1 cellular context compared by ENCODE assay signal in the genomic region with DNA sequence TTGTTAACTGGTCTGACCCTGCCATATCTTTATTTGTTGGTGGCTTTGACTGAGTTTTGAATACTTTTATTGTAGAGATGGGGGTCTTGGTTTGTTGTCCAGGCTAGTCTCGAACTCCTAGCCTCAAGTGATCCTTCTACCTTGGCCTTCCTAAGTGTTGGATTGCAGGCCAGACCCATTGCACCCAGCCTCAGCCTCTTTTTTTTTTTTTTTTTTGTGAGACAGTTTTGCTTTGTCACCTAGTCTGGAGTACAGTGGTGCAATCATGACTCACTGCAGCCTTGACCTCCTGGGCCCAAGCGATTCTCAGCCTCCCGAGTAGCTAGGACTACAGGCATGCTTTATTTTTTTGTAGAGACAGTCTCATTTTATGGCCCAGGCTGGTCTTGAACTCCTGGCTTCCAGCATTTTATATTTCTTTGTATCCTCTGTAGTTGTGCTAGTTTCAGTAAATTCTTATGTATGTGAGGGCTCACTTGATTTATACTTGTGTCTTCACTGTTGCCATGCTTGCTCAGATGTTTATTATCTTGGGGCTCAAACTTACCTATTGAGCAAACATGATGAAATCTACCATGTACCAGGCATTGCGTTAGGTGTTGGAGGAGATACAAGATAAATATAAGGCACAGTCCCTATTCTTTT.
TF ChIP-seq lines count a peak whose summit lies in the region.

No MANE protein-coding gene starts in this region.

TF ChIP-seq in K562, 482 proteins besides CTCF, POLR2A, EP300 and RAD21 (continued from another document):
- TF ChIP-seq, protein P1, sequence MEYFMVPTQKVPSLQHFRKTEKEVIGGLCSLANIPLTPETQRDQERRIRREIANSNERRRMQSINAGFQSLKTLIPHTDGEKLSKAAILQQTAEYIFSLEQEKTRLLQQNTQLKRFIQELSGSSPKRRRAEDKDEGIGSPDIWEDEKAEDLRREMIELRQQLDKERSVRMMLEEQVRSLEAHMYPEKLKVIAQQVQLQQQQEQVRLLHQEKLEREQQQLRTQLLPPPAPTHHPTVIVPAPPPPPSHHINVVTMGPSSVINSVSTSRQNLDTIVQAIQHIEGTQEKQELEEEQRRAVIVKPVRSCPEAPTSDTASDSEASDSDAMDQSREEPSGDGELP (CRISPR knock-in tag; IDR thresholded peaks at IDR 0.05; ENCODE audit: borderline replicate concordance), result no peak; the same call in 1 of the 2 replicates
- TF ChIP-seq, protein P2, sequence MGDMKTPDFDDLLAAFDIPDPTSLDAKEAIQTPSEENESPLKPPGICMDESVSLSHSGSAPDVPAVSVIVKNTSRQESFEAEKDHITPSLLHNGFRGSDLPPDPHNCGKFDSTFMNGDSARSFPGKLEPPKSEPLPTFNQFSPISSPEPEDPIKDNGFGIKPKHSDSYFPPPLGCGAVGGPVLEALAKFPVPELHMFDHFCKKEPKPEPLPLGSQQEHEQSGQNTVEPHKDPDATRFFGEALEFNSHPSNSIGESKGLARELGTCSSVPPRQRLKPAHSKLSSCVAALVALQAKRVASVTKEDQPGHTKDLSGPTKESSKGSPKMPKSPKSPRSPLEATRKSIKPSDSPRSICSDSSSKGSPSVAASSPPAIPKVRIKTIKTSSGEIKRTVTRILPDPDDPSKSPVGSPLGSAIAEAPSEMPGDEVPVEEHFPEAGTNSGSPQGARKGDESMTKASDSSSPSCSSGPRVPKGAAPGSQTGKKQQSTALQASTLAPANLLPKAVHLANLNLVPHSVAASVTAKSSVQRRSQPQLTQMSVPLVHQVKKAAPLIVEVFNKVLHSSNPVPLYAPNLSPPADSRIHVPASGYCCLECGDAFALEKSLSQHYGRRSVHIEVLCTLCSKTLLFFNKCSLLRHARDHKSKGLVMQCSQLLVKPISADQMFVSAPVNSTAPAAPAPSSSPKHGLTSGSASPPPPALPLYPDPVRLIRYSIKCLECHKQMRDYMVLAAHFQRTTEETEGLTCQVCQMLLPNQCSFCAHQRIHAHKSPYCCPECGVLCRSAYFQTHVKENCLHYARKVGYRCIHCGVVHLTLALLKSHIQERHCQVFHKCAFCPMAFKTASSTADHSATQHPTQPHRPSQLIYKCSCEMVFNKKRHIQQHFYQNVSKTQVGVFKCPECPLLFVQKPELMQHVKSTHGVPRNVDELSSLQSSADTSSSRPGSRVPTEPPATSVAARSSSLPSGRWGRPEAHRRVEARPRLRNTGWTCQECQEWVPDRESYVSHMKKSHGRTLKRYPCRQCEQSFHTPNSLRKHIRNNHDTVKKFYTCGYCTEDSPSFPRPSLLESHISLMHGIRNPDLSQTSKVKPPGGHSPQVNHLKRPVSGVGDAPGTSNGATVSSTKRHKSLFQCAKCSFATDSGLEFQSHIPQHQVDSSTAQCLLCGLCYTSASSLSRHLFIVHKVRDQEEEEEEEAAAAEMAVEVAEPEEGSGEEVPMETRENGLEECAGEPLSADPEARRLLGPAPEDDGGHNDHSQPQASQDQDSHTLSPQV (IDR thresholded peaks at IDR 0.05), result peak; percentile 69
- TF ChIP-seq RBM22 (IDR thresholded peaks at IDR 0.05; ENCODE audit: low read depth, low read length, poor library complexity, severe bottlenecking), result no peak
- no peak for TF ChIP-seq MEF2D (tag; conservative IDR thresholded peaks at IDR 0.05; ENCODE audit: low read depth)
- TF ChIP-seq NR2C2 (CRISPR knock-in tag; IDR thresholded peaks at IDR 0.05), result no peak; the same call in 1 of the 2 replicates
- peak; percentile 90 for TF ChIP-seq NR2C2 (tag; IDR thresholded peaks at IDR 0.05)
- peak; percentile 49; the same call in 1 of the 2 replicates for TF ChIP-seq CREM (IDR thresholded peaks at IDR 0.05; ENCODE audit: low read depth)
- TF ChIP-seq, protein P3, sequence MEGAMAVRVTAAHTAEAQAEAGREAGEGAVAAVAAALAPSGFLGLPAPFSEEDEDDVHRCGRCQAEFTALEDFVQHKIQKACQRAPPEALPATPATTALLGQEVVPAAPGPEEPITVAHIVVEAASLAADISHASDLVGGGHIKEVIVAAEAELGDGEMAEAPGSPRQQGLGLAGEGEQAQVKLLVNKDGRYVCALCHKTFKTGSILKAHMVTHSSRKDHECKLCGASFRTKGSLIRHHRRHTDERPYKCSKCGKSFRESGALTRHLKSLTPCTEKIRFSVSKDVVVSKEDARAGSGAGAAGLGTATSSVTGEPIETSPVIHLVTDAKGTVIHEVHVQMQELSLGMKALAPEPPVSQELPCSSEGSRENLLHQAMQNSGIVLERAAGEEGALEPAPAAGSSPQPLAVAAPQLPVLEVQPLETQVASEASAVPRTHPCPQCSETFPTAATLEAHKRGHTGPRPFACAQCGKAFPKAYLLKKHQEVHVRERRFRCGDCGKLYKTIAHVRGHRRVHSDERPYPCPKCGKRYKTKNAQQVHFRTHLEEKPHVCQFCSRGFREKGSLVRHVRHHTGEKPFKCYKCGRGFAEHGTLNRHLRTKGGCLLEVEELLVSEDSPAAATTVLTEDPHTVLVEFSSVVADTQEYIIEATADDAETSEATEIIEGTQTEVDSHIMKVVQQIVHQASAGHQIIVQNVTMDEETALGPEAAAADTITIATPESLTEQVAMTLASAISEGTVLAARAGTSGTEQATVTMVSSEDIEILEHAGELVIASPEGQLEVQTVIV (CRISPR knock-in tag; IDR thresholded peaks at IDR 0.05; ENCODE audit: borderline replicate concordance), result no peak
- TF ChIP-seq CEBPB (tag; IDR thresholded peaks at IDR 0.05), result peak; percentile 98
- TF ChIP-seq SLC30A9 (CRISPR knock-in tag; IDR thresholded peaks at IDR 0.05), result no peak
- no peak for TF ChIP-seq TFAM (CRISPR knock-in tag; conservative IDR thresholded peaks at IDR 0.05)
- TF ChIP-seq, protein P4, sequence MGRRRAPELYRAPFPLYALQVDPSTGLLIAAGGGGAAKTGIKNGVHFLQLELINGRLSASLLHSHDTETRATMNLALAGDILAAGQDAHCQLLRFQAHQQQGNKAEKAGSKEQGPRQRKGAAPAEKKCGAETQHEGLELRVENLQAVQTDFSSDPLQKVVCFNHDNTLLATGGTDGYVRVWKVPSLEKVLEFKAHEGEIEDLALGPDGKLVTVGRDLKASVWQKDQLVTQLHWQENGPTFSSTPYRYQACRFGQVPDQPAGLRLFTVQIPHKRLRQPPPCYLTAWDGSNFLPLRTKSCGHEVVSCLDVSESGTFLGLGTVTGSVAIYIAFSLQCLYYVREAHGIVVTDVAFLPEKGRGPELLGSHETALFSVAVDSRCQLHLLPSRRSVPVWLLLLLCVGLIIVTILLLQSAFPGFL (CRISPR knock-in tag; IDR thresholded peaks at IDR 0.05), result no peak
